18 cellular contexts compared by ENCODE assay signal in the genomic region with DNA sequence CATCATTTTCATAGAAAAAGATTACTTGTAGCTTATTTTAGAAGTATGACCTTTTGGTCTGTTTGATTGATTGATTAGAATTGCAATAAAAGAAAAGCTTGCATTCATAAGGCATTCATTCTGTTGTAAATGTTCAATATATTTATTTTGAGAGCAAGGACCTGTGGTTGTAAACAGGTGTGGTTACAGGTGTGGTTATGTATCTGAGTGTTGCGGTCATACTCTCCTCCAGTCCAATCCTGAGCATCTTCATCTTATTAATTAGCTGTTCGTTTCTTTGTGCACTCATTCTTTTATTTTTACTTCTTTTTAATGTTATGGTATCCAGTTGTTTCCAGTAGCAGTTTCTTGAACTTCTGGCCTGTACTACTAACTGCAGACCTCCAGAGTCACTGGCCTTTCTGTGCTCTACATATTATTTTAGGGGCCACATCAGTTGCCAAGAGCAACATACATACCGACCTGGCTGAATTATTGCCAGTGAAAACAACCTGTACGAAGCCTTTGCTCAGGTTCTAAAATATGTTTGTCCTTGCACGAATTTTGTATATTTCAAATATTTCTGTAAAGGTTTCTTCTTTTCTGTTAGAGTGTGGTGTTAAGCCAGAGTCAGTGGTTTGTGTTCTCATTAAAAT.
DNase-seq lines count a peak whose midpoint lies in the region; ATAC-seq and TF ChIP-seq lines count a peak whose summit lies in the region.
"Had no signal": no experiment of that assay in that cellular context is flagged by ENCODE, and none has a peak within 500 bp of the region (broad histone marks: within the 10 kb centered on the region; RNA-seq: fewer than 3 reads in every experiment).

No MANE protein-coding gene starts in this region.

- no peaks in the 10 kb centered on the region for H4K20me1 ChIP-seq in osteoblast (ENCODE audit: insufficient read depth, low read length)

- H3K27me3 ChIP-seq in osteoblast (ENCODE audit: insufficient read depth, low read length): no peaks in the 10 kb centered on the region
- H3K27me3 ChIP-seq in aorta (ENCODE audit: control insufficient read depth in 1 of 2, insufficient read depth in 2 of 2, low read length in 1 of 2): no peaks in the 10 kb centered on the region
- H3K27me3 ChIP-seq: cardiac muscle cell, gastrocnemius medialis, tibial nerve had no signal

- H3K27ac Mint-ChIP-seq in activated CD4-positive, alpha-beta T cell treated with anti-CD3 and anti-CD28 coated beads for 36 hours: peak overlapping the region; percentile 97
- H3K27ac Mint-ChIP-seq in T-helper 2 cell treated with Interferon-gamma antibody and Interleukin-4, amounts not matched to agents 5 μg/mL and 100 μg/mL, for 36 hours: peak overlapping the region; percentile 89

- no peak for DNase-seq in activated CD4-positive, alpha-beta T cell treated with anti-CD3 and anti-CD28 coated beads for 36 hours
- DNase-seq in activated CD4-positive, alpha-beta T cell treated with anti-CD3 and anti-CD28 coated beads for 48 hours: no peak
- no peak for DNase-seq in T-helper 2 cell treated with Interferon-gamma antibody and Interleukin-4, amounts not matched to agents 5 μg/mL and 100 μg/mL, for 36 hours (ENCODE audit: low spot score)
- DNase-seq in osteoblast (ENCODE audit: insufficient read length, low spot score, missing footprints) (no peak), HK-2 (ENCODE audit: unreplicated experiment) (no peak), aorta (no peak)
- DNase-seq: 8988T; activated CD4-positive, alpha-beta T cell treated with anti-CD3 and anti-CD28 coated beads, Interleukin-2, amount 50 U/mL, for 4 hours; activated gamma-delta T cell treated with Interleukin-2 at 50 U/mL for 16 hours; gastrocnemius medialis; NCI-H1436 treated with DMSO at 0.1 percent for 48 hours; NCI-H345; SHP77 had no signal

- H3K4me3 ChIP-seq in osteoblast (ENCODE audit: insufficient read depth, low read length) (no peak overlapping the region), aorta (ENCODE audit: low read length in 2 of 2) (no peak overlapping the region)
- H3K4me3 ChIP-seq: cardiac muscle cell, gastrocnemius medialis, lung, tibial nerve had no signal

- H3K36me3 ChIP-seq in osteoblast (ENCODE audit: insufficient read depth, low read length) (peaks cover 6% of the 10 kb centered on the region), aorta (ENCODE audit: control insufficient read depth in 1 of 2, insufficient read depth in 2 of 2, low read length in 1 of 2) (peaks cover 0 to 2% of the 10 kb centered on the region in 2 donors)

- no peaks in the 10 kb centered on the region for H3K27me3 Mint-ChIP-seq in activated CD4-positive, alpha-beta T cell treated with anti-CD3 and anti-CD28 coated beads for 36 hours
- H3K27me3 Mint-ChIP-seq in T-helper 2 cell treated with Interferon-gamma antibody and Interleukin-4, amounts not matched to agents 5 μg/mL and 100 μg/mL, for 36 hours (ENCODE audit: low read depth): no peaks in the 10 kb centered on the region

- no peak overlapping the region for H2AFZ ChIP-seq in osteoblast (ENCODE audit: low read length)

- no peaks in the 10 kb centered on the region for H3K79me2 ChIP-seq in osteoblast (ENCODE audit: insufficient read depth, low read length)

- peak overlapping the region; percentile 42 for H3K27ac ChIP-seq in cingulate gyrus (ENCODE audit: low read depth, low read length)
- peak overlapping the region; percentile 43 for H3K27ac ChIP-seq in osteoblast (ENCODE audit: low read depth, low read length)
- H3K27ac ChIP-seq in aorta (ENCODE audit: low read depth in 1 of 2, low read length in 2 of 2): no peak overlapping the region
- H3K27ac ChIP-seq: gastrocnemius medialis, tibial nerve had no signal

- H3K9me3 ChIP-seq in osteoblast (ENCODE audit: low read depth, low read length) (no peaks in the 10 kb centered on the region), aorta (ENCODE audit: control insufficient read depth, low read length) (no peaks in the 10 kb centered on the region)
- H3K9me3 ChIP-seq: gastrocnemius medialis, tibial nerve had no signal

- CTCF ChIA-PET in activated CD4-positive, alpha-beta T cell treated with anti-CD3 and anti-CD28 coated beads for 36 hours (lab: Charles Lee): no interaction called here

- H3K4me1 Mint-ChIP-seq in activated CD4-positive, alpha-beta T cell treated with anti-CD3 and anti-CD28 coated beads for 36 hours: peaks cover 90% of the 10 kb centered on the region
- H3K4me1 Mint-ChIP-seq in T-helper 2 cell treated with Interferon-gamma antibody and Interleukin-4, amounts not matched to agents 5 μg/mL and 100 μg/mL, for 36 hours (ENCODE audit: low read depth): peaks cover 72% of the 10 kb centered on the region

- 35 to 39% methylated on average over 5 of the region's 5 CpGs for WGBS in aorta, 2 donors

- intact Hi-C loops in activated CD4-positive, alpha-beta T cell treated with anti-CD3 and anti-CD28 coated beads for 36 hours (cut with DNase I, micrococcal nuclease): loop anchor here in 1 of 2 experiments (5.0 kb wide), 2 partner anchors 630 to 710 kb away; no protein-coding TSS in a partner anchor
- intact Hi-C loops in aorta (cut with DNase I): loop anchor here (10.0 kb wide), 2 partner anchors 128 to 228 kb away; a partner anchor contains a TSS

- TF ChIP-seq CTCF in osteoblast (IDR thresholded peaks at IDR 0.05; ENCODE audit: extremely low read depth, low read depth, low read length): no peak

- no peaks in the 10 kb centered on the region for H3K9me3 Mint-ChIP-seq in activated CD4-positive, alpha-beta T cell treated with anti-CD3 and anti-CD28 coated beads for 36 hours (ENCODE audit: low read depth)
- no peaks in the 10 kb centered on the region for H3K9me3 Mint-ChIP-seq in T-helper 2 cell treated with Interferon-gamma antibody and Interleukin-4, amounts not matched to agents 5 μg/mL and 100 μg/mL, for 36 hours

- no peak for ATAC-seq in activated CD4-positive, alpha-beta T cell treated with anti-CD3 and anti-CD28 coated beads for 36 hours
- ATAC-seq in GM19452 (IDR thresholded peaks at IDR 0.05; ENCODE audit: unreplicated experiment) (no peak), aorta (ENCODE audit: low FRiP score) (no peak)

- POLR2A ChIA-PET in activated CD4-positive, alpha-beta T cell treated with anti-CD3 and anti-CD28 coated beads for 36 hours (lab: Charles Lee): interaction anchor here (0.6 kb wide), 2 partner anchors 9 to 129 kb away, joined by 4 to 8 read pairs; no protein-coding TSS in a partner anchor

- H3K36me3 Mint-ChIP-seq in activated CD4-positive, alpha-beta T cell treated with anti-CD3 and anti-CD28 coated beads for 36 hours (ENCODE audit: low read depth): peaks cover 83% of the 10 kb centered on the region
- peaks cover 82% of the 10 kb centered on the region for H3K36me3 Mint-ChIP-seq in T-helper 2 cell treated with Interferon-gamma antibody and Interleukin-4, amounts not matched to agents 5 μg/mL and 100 μg/mL, for 36 hours (ENCODE audit: low read depth)

- H3K4me3 Mint-ChIP-seq in activated CD4-positive, alpha-beta T cell treated with anti-CD3 and anti-CD28 coated beads for 36 hours: no peak overlapping the region
- H3K4me3 Mint-ChIP-seq in T-helper 2 cell treated with Interferon-gamma antibody and Interleukin-4, amounts not matched to agents 5 μg/mL and 100 μg/mL, for 36 hours: peak overlapping the region; percentile 66

- H3K4me1 ChIP-seq in osteoblast (ENCODE audit: insufficient read depth, low read length) (peaks cover 18% of the 10 kb centered on the region), aorta (ENCODE audit: control insufficient read depth in 1 of 2, insufficient read depth in 2 of 2, low read length in 2 of 2) (peaks cover 3 to 7% of the 10 kb centered on the region in 2 donors)

- no peak overlapping the region for H3K4me2 ChIP-seq in osteoblast (ENCODE audit: insufficient read depth, low read length)

Comparison
In these comparisons a context has a peak if more than half of its experiments do, and no peak if none do; other contexts are left out.
1. H3K27ac ChIP-seq: peak in cingulate gyrus (single experiment) and osteoblast (single experiment); none in aorta (0 of 2).